ENCODE assay signal across 1 cellular context in the genomic region with DNA sequence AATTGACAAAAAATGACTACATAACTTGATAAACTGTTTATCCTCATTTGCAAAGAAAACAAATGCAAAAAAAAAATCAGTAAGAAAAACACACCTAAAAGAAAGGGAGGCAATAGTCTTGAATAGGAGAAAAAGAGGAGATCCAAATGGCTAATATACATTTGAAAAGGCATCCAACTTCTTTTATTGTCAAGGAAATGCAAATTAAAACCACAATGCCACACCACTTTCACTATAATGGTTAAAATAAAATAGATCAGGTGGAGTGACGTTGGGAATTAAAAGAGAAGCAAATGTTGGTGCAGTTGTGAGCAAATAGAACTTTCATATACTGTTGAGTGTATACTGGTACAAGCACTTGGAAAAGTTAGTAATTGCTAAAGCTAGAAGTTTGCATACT.
A peak's percentile ranks its signal among the peaks of the same experiment; 100 is the strongest.
TF ChIP-seq lines count a peak whose summit lies in the region.

No MANE protein-coding gene starts in this region.

TF ChIP-seq in H1, 55 proteins besides CTCF, POLR2A, EP300 and RAD21:
- no peak for TF ChIP-seq KDM4A (IDR thresholded peaks at IDR 0.05; ENCODE audit: low read depth, low read length, severe bottlenecking)
- TF ChIP-seq CHD7 (IDR thresholded peaks at IDR 0.05; ENCODE audit: insufficient replicate concordance, low read length), result peak; percentile 58
TF ChIP-seq in H1: peak in this region for 1.
